In genomic region chr18:43785145-43785544, GRCh38 we compare ENCODE assay signal across 8 cellular contexts.
"Had no signal": no experiment of that assay in that cellular context is flagged by ENCODE, and none has a peak within 500 bp of the region (broad histone marks: within the 10 kb centered on the region; RNA-seq: fewer than 3 reads in every experiment).

No MANE protein-coding gene starts in this region.

- H2AFZ ChIP-seq: GM23248 had no signal

- H3K9me3 ChIP-seq: HAP-1 had no signal

- H3K27ac ChIP-seq: GM23248, HL-60 had no signal

- H3K9ac ChIP-seq: GM23248 had no signal

- H3K4me1 ChIP-seq: HAP-1 had no signal

- DNase-seq: GM23248, GOT3, H7, HFFc6 had no signal

- H3K36me3 ChIP-seq: HAP-1 had no signal

- H3K4me3 ChIP-seq: GM23248, HAP-1 had no signal

- ATAC-seq: HCT116, HepG2 had no signal
